In genomic region chr1:207298186-207298585, GRCh38 we compare ENCODE assay signal across 2 cellular contexts.
TF ChIP-seq lines count a peak whose summit lies in the region.

No MANE protein-coding gene starts in this region.

TF ChIP-seq in IMR-90, 13 proteins besides CTCF, POLR2A, EP300 and RAD21:
- TF ChIP-seq SMC3 (IDR thresholded peaks at IDR 0.05; ENCODE audit: low read depth, low read length) (no peak), MXI1 (IDR thresholded peaks at IDR 0.05; ENCODE audit: borderline replicate concordance, low read depth, low read length) (no peak), CHD1 (IDR thresholded peaks at IDR 0.05; ENCODE audit: low read depth, low read length) (no peak), RFX5 (IDR thresholded peaks at IDR 0.05; ENCODE audit: low read depth, low read length) (no peak), FOS (IDR thresholded peaks at IDR 0.05; ENCODE audit: low read depth, low read length) (no peak), ELK1 (IDR thresholded peaks at IDR 0.05; ENCODE audit: borderline replicate concordance, low read depth, low read length) (no peak), RCOR1 (IDR thresholded peaks at IDR 0.05; ENCODE audit: insufficient replicate concordance, low read length) (no peak), USF2 (IDR thresholded peaks at IDR 0.05; ENCODE audit: low read depth, low read length) (no peak), BHLHE40 (IDR thresholded peaks at IDR 0.05; ENCODE audit: low read depth, low read length) (no peak), NFE2L2 (IDR thresholded peaks at IDR 0.05; ENCODE audit: low read depth, low read length) (no peak), MAZ (IDR thresholded peaks at IDR 0.05; ENCODE audit: borderline replicate concordance, low read depth, low read length) (no peak), MAFK (IDR thresholded peaks at IDR 0.05; ENCODE audit: low read depth, low read length) (no peak), CEBPB (IDR thresholded peaks at IDR 0.05; ENCODE audit: low read depth, low read length) (no peak)

TF ChIP-seq in endothelial cell of umbilical vein, 7 proteins besides CTCF, POLR2A, EP300 and RAD21:
- TF ChIP-seq MYC (IDR thresholded peaks at IDR 0.05; ENCODE audit: low read depth, low read length) (no peak), FOS (IDR thresholded peaks at IDR 0.05; ENCODE audit: borderline replicate concordance, insufficient read depth, low read length) (no peak), MAX (IDR thresholded peaks at IDR 0.05; ENCODE audit: insufficient read depth, insufficient read length) (no peak), POLR2AphosphoS5 (IDR thresholded peaks at IDR 0.05; ENCODE audit: insufficient read depth, low read depth, low read length) (no peak), EZH2 (IDR thresholded peaks at IDR 0.05; ENCODE audit: borderline replicate concordance, low read depth, low read length, severe bottlenecking) (no peak), JUN (IDR thresholded peaks at IDR 0.05; ENCODE audit: borderline replicate concordance, insufficient read depth, insufficient read length, low read depth) (no peak), GATA2 (IDR thresholded peaks at IDR 0.05; ENCODE audit: insufficient read depth, insufficient read length, low read depth, low read length) (no peak)
TF ChIP-seq in endothelial cell of umbilical vein: peak in this region for 0.
